In genomic region chr15:95987299-95987698, GRCh38 we compare ENCODE assay signal across 18 cellular contexts.
A peak's percentile ranks its signal among the peaks of the same experiment; 100 is the strongest.
DNase-seq lines count a peak whose midpoint lies in the region; ATAC-seq and TF ChIP-seq lines count a peak whose summit lies in the region.
"Had no signal": no experiment of that assay in that cellular context is flagged by ENCODE, and none has a peak within 500 bp of the region (broad histone marks: within the 10 kb centered on the region; RNA-seq: fewer than 3 reads in every experiment).

No MANE protein-coding gene starts in this region.

- no peak overlapping the region for H3K9ac ChIP-seq in neuronal stem cell (ENCODE audit: low read depth, low read length, poor library complexity)

- CTCF ChIA-PET in activated CD8-positive, alpha-beta T cell treated with anti-CD3 and anti-CD28 coated beads for 36 hours (lab: Charles Lee) = no interaction called here
- CTCF ChIA-PET in activated CD8-positive, alpha-beta T cell treated with anti-CD3 and anti-CD28 coated beads, Interleukin-2, amount 10 ng/mL, durations not matched to agents 7 days and 5 days (lab: Charles Lee) = no interaction called here

- H3K27me3 Mint-ChIP-seq in activated CD8-positive, alpha-beta T cell treated with anti-CD3 and anti-CD28 coated beads for 36 hours = peaks cover 16% of the 10 kb centered on the region
- H3K27me3 Mint-ChIP-seq in activated CD8-positive, alpha-beta T cell treated with anti-CD3 and anti-CD28 coated beads, Interleukin-2, amount 10 ng/mL, durations not matched to agents 7 days and 5 days (ENCODE audit: low read depth) = peaks cover 46% of the 10 kb centered on the region
- H3K27me3 Mint-ChIP-seq in natural killer cell (ENCODE audit: low read depth in 2 of 2) = peaks cover 47 to 65% of the 10 kb centered on the region in 2 donors

- ATAC-seq in activated CD8-positive, alpha-beta T cell treated with anti-CD3 and anti-CD28 coated beads for 36 hours = no peak
- no peak for ATAC-seq in activated CD8-positive, alpha-beta T cell treated with anti-CD3 and anti-CD28 coated beads, Interleukin-2, amount 10 ng/mL, durations not matched to agents 7 days and 5 days
- ATAC-seq in HG02610 (IDR thresholded peaks at IDR 0.05; ENCODE audit: unreplicated experiment) (peak; percentile 57), natural killer cell (peak; percentile 48 to 70 (median 52))
- ATAC-seq: A549, HCT116, K562 had no signal

- H3K27ac ChIP-seq in neuronal stem cell (replicated peaks; ENCODE audit: low read length) = no peak overlapping the region
- H3K27ac ChIP-seq: 22Rv1, A549 had no signal

- no CpG with 5 or more reads among the region's 4 CpGs for WGBS in neuronal stem cell (ENCODE audit: extremely low coverage in 2 of 2, insufficient read length in 2 of 2, insufficient replicate concordance in 1 of 2), 2 donors

- no peak overlapping the region for H3K4me3 Mint-ChIP-seq in activated CD8-positive, alpha-beta T cell treated with anti-CD3 and anti-CD28 coated beads for 36 hours
- no peak overlapping the region for H3K4me3 Mint-ChIP-seq in activated CD8-positive, alpha-beta T cell treated with anti-CD3 and anti-CD28 coated beads, Interleukin-2, amount 10 ng/mL, durations not matched to agents 7 days and 5 days
- H3K4me3 Mint-ChIP-seq in natural killer cell = no peak overlapping the region
- H3K4me3 Mint-ChIP-seq: CD4-positive, alpha-beta T cell; HFFc6 had no signal

- H3K9me3 ChIP-seq in neuronal stem cell (replicated peaks in 1 of 2; ENCODE audit: control insufficient read depth in 2 of 2, insufficient read depth in 1 of 2, low read depth in 1 of 2, low read length in 2 of 2) = no peaks in the 10 kb centered on the region
- H3K9me3 ChIP-seq: A549, Caco-2 had no signal

- H3K4me1 Mint-ChIP-seq in activated CD8-positive, alpha-beta T cell treated with anti-CD3 and anti-CD28 coated beads for 36 hours (ENCODE audit: low read depth) = no peaks in the 10 kb centered on the region
- peaks cover 14% of the 10 kb centered on the region for H3K4me1 Mint-ChIP-seq in activated CD8-positive, alpha-beta T cell treated with anti-CD3 and anti-CD28 coated beads, Interleukin-2, amount 10 ng/mL, durations not matched to agents 7 days and 5 days (ENCODE audit: low read depth)
- H3K4me1 Mint-ChIP-seq in natural killer cell = peaks cover 41 to 49% of the 10 kb centered on the region in 2 donors

- POLR2A ChIA-PET in activated CD8-positive, alpha-beta T cell treated with anti-CD3 and anti-CD28 coated beads for 36 hours (lab: Charles Lee) = no interaction called here
- POLR2A ChIA-PET in activated CD8-positive, alpha-beta T cell treated with anti-CD3 and anti-CD28 coated beads, Interleukin-2, amount 10 ng/mL, durations not matched to agents 7 days and 5 days (lab: Charles Lee) = no interaction called here

- no peak for TF ChIP-seq CTCF in activated CD8-positive, alpha-beta T cell treated with anti-CD3 and anti-CD28 coated beads for 36 hours (IDR thresholded peaks at IDR 0.05)
- TF ChIP-seq CTCF in natural killer cell (IDR thresholded peaks at IDR 0.05) = no peak

- no peak overlapping the region for H3K4me2 ChIP-seq in neuronal stem cell (ENCODE audit: insufficient read depth, low read length, poor library complexity, severe bottlenecking)
- H3K4me2 ChIP-seq: A549 had no signal

- H2BK120ac ChIP-seq in neuronal stem cell (ENCODE audit: low read depth, low read length) = no peak overlapping the region

- no peaks in the 10 kb centered on the region for H3K36me3 ChIP-seq in neuronal stem cell (replicated peaks in 1 of 2; ENCODE audit: control insufficient read depth in 2 of 2, insufficient read depth in 2 of 2, low read length in 2 of 2)

- no peak overlapping the region for H2BK12ac ChIP-seq in neuronal stem cell (ENCODE audit: low read length)

- no peak overlapping the region for H3K4ac ChIP-seq in neuronal stem cell (ENCODE audit: low read length)

- no peak overlapping the region for H2AK5ac ChIP-seq in neuronal stem cell (ENCODE audit: low read depth, low read length)

- H2AFZ ChIP-seq in neuronal stem cell (ENCODE audit: low read length) = peak overlapping the region; percentile 26

- peaks cover 4 to 29% of the 10 kb centered on the region in 2 donors for H3K4me1 ChIP-seq in neuronal stem cell (ENCODE audit: control insufficient read depth in 2 of 2, insufficient read depth in 1 of 2, low read depth in 1 of 2, low read length in 2 of 2)
- H3K4me1 ChIP-seq: A549, Caco-2 had no signal

- no peak overlapping the region for H4K91ac ChIP-seq in neuronal stem cell (ENCODE audit: low read depth, low read length, poor library complexity)

- H3K4me3 ChIP-seq in neuronal stem cell (ENCODE audit: low read length in 2 of 2) = no peak overlapping the region
- H3K4me3 ChIP-seq: A549, K562 had no signal

- no peaks in the 10 kb centered on the region for H3K36me3 Mint-ChIP-seq in activated CD8-positive, alpha-beta T cell treated with anti-CD3 and anti-CD28 coated beads for 36 hours (ENCODE audit: low read depth)
- no peaks in the 10 kb centered on the region for H3K36me3 Mint-ChIP-seq in activated CD8-positive, alpha-beta T cell treated with anti-CD3 and anti-CD28 coated beads, Interleukin-2, amount 10 ng/mL, durations not matched to agents 7 days and 5 days (ENCODE audit: low read depth)
- H3K36me3 Mint-ChIP-seq in natural killer cell = peaks cover 23% of the 10 kb centered on the region

- H4K8ac ChIP-seq in neuronal stem cell (ENCODE audit: low read depth, low read length) = no peak overlapping the region

- no peak overlapping the region for H3K23ac ChIP-seq in neuronal stem cell (ENCODE audit: low read depth, low read length, poor library complexity)

- H2BK15ac ChIP-seq in neuronal stem cell (ENCODE audit: low read length) = no peak overlapping the region

- H3K14ac ChIP-seq in neuronal stem cell (ENCODE audit: low read length) = no peak overlapping the region

- no peaks in the 10 kb centered on the region for H3K27me3 ChIP-seq in neuronal stem cell (ENCODE audit: control insufficient read depth in 3 of 3, insufficient read depth in 3 of 3, low read depth in 1 of 3, low read length in 3 of 3)

- intact Hi-C loops in activated CD8-positive, alpha-beta T cell treated with anti-CD3 and anti-CD28 coated beads for 36 hours (cut with micrococcal nuclease) = no loop called here
- intact Hi-C loops in natural killer cell (cut with micrococcal nuclease) = no loop called here

- DNase-seq in activated CD8-positive, alpha-beta T cell treated with anti-CD3 and anti-CD28 coated beads for 36 hours = peak; percentile 4
- DNase-seq in activated CD8-positive, alpha-beta T cell treated with anti-CD3 and anti-CD28 coated beads, Interleukin-2, amount 10 ng/mL, durations not matched to agents 7 days and 5 days = no peak
- DNase-seq in natural killer cell (no peak), neuronal stem cell (ENCODE audit: low spot score) (no peak), NCI-H146 treated with DMSO at 0.1 percent for 48 hours (lab: John Stamatoyannopoulos, UW; ENCODE audit: unreplicated experiment) (no peak), SIG-M5 (lab: John Stamatoyannopoulos, UW) (no peak)
- no peak for DNase-seq in activated naive CD4-positive, alpha-beta T cell treated with Interleukin-2 at 50 U/mL for 16 hours
- DNase-seq: AML-193; Caco-2; CD4-positive, alpha-beta T cell; GOT3; HFFc6; IMR-90 had no signal

- no peaks in the 10 kb centered on the region for H3K9me3 Mint-ChIP-seq in activated CD8-positive, alpha-beta T cell treated with anti-CD3 and anti-CD28 coated beads for 36 hours
- no peaks in the 10 kb centered on the region for H3K9me3 Mint-ChIP-seq in activated CD8-positive, alpha-beta T cell treated with anti-CD3 and anti-CD28 coated beads, Interleukin-2, amount 10 ng/mL, durations not matched to agents 7 days and 5 days (ENCODE audit: insufficient read depth)
- H3K9me3 Mint-ChIP-seq in natural killer cell = no peaks in the 10 kb centered on the region
- H3K9me3 Mint-ChIP-seq: CD4-positive, alpha-beta T cell; HFFc6 had no signal

- no peak overlapping the region for H3K18ac ChIP-seq in neuronal stem cell (ENCODE audit: low read length)

- no peak overlapping the region for H2BK5ac ChIP-seq in neuronal stem cell (ENCODE audit: low read length)

- H3K79me1 ChIP-seq in neuronal stem cell (ENCODE audit: low read depth, low read length) = no peaks in the 10 kb centered on the region

- H3K27ac Mint-ChIP-seq in activated CD8-positive, alpha-beta T cell treated with anti-CD3 and anti-CD28 coated beads for 36 hours = no peak overlapping the region
- no peak overlapping the region for H3K27ac Mint-ChIP-seq in activated CD8-positive, alpha-beta T cell treated with anti-CD3 and anti-CD28 coated beads, Interleukin-2, amount 10 ng/mL, durations not matched to agents 7 days and 5 days
- no peak overlapping the region for H3K27ac Mint-ChIP-seq in natural killer cell
- H3K27ac Mint-ChIP-seq: CD4-positive, alpha-beta T cell; HFFc6 had no signal

Comparison
In these comparisons a context has a peak if more than half of its experiments do, and no peak if none do; other contexts are left out.
1. ATAC-seq: peak in HG02610 (single experiment) and natural killer cell (3 of 3); none in activated CD8-positive, alpha-beta T cell treated with anti-CD3 and anti-CD28 coated beads for 36 hours (single experiment) and activated CD8-positive, alpha-beta T cell treated with anti-CD3 and anti-CD28 coated beads, Interleukin-2, amount 10 ng/mL, durations not matched to agents 7 days and 5 days (single experiment).